ENCODE assay signal across 22 cellular contexts in genomic region chr1:111561328-111561727, GRCh38. TPM values are rescaled to one million over a fixed set of nuclear protein-coding genes. Genes with fewer than 3 reads are reported as not detected.
"Had no signal": no experiment of that assay in that cellular context is flagged by ENCODE, and none has a peak within 500 bp of the region (broad histone marks: within the 10 kb centered on the region; RNA-seq: fewer than 3 reads in every experiment).

No MANE protein-coding gene starts in this region.

- H3K9me3 ChIP-seq: gastrocnemius medialis had no signal

- ATAC-seq: activated T-cell treated with anti-CD3 and anti-CD28 coated beads, Interleukin-2, amount 50 U/mL, for 72 hours; gastrocnemius medialis; stimulated activated naive B cell treated with anti-CD40 and anti-IgM and Interleukin-4, amounts not matched to agents 10 μg/mL and 1 μg/mL and 100 μg/mL, for 72 hours had no signal

- H3K36me3 ChIP-seq: gastrocnemius medialis had no signal

- H3K4me3 ChIP-seq: gastrocnemius medialis, smooth muscle cell had no signal

- DNase-seq: activated CD4-positive, alpha-beta T cell treated with anti-CD3 and anti-CD28 coated beads for 1 hour; activated CD8-positive, alpha-beta memory T cell treated with anti-CD3 and anti-CD28 coated beads for 24 hours; activated CD8-positive, alpha-beta memory T cell treated with anti-CD3 and anti-CD28 coated beads, Interleukin-2, amount 50 U/mL, for 48 hours; activated effector memory CD4-positive, alpha-beta T cell treated with anti-CD3 and anti-CD28 coated beads, Interleukin-2, amount 50 U/mL, for 16 hours; activated naive CD4-positive, alpha-beta T cell treated with anti-CD3 and anti-CD28 coated beads, Interleukin-2, amount 50 U/mL, for 16 hours; activated T-cell treated with anti-CD3 and anti-CD28 coated beads, Interleukin-2, amount 50 U/mL, for 72 hours; aorta; cortex of kidney; erythroblast; gastrocnemius medialis; head of caudate nucleus; midbrain; right cardiac atrium; stimulated activated CD4-positive, alpha-beta T cell treated with anti-CD3 and anti-CD28 coated beads, Interleukin-4, amount 100 ng/mL, for 4 hours; stimulated activated naive B cell treated with anti-CD40 and anti-IgM and Interleukin-4, amounts not matched to agents 10 μg/mL and 1 μg/mL and 100 μg/mL, for 72 hours had no signal

- H3K4me2 ChIP-seq: smooth muscle cell had no signal

- H3K4me1 ChIP-seq: gastrocnemius medialis had no signal

- H3K27ac Mint-ChIP-seq: activated T-cell treated with anti-CD3 and anti-CD28 coated beads, Interleukin-2, amount 50 U/mL, for 72 hours; progenitor cell of endocrine pancreas; stimulated activated naive B cell treated with anti-CD40 and anti-IgM and Interleukin-4, amounts not matched to agents 10 μg/mL and 1 μg/mL and 100 μg/mL, for 72 hours; T-helper 1 cell treated with Interleukin-12 subunit alpha and Interleukin-12 subunit beta and Interleukin-4 antibody, amounts not matched to agents 30 μg/mL and 1 μg/mL, for 36 hours had no signal

- H3K4me3 Mint-ChIP-seq: activated T-cell treated with anti-CD3 and anti-CD28 coated beads, Interleukin-2, amount 50 U/mL, for 72 hours; neural crest cell; stimulated activated naive B cell treated with anti-CD40 and anti-IgM and Interleukin-4, amounts not matched to agents 10 μg/mL and 1 μg/mL and 100 μg/mL, for 72 hours; T-helper 1 cell treated with Interleukin-12 subunit alpha and Interleukin-12 subunit beta and Interleukin-4 antibody, amounts not matched to agents 30 μg/mL and 1 μg/mL, for 36 hours had no signal

- H3K27ac ChIP-seq: gastrocnemius medialis, VCaP had no signal

- H3K27me3 ChIP-seq: gastrocnemius medialis had no signal

- FAIRE-seq: endometrium had no signal

- H3K36me3 Mint-ChIP-seq: stimulated activated naive B cell treated with anti-CD40 and anti-IgM and Interleukin-4, amounts not matched to agents 10 μg/mL and 1 μg/mL and 100 μg/mL, for 72 hours had no signal

- H3K27me3 Mint-ChIP-seq: stimulated activated naive B cell treated with anti-CD40 and anti-IgM and Interleukin-4, amounts not matched to agents 10 μg/mL and 1 μg/mL and 100 μg/mL, for 72 hours had no signal

RNA-seq across cellular contexts. Expression of gene ADORA3, which starts 57.9 kb away (rescaled TPM):
- total RNA-seq: lung microvascular endothelial cell, neural crest cell, progenitor cell of endocrine pancreas, smooth muscle cell had no signal
- polyA plus RNA-seq: smooth muscle cell had no signal

RNA-seq across cellular contexts. Expression of gene TMIGD3, which starts 57.9 kb away (rescaled TPM):
- total RNA-seq: activated T-cell treated with anti-CD3 and anti-CD28 coated beads, Interleukin-2, amount 50 U/mL, for 72 hours; lung microvascular endothelial cell; neural crest cell; progenitor cell of endocrine pancreas; smooth muscle cell had no signal
- polyA plus RNA-seq: smooth muscle cell had no signal
